Comparison of ENCODE assay signal across 28 cellular contexts in genomic region chr2:189367343-189367742, GRCh38.
"Had no signal": no experiment of that assay in that cellular context is flagged by ENCODE, and none has a peak within 500 bp of the region (broad histone marks: within the 10 kb centered on the region; RNA-seq: fewer than 3 reads in every experiment).

No MANE protein-coding gene starts in this region.

- H2AFZ ChIP-seq: parathyroid adenoma had no signal

- H3K4me1 Mint-ChIP-seq: immature natural killer cell; naive B cell; stimulated activated memory B cell treated with anti-CD40 and anti-IgM and Interleukin-4, amounts not matched to agents 10 μg/mL and 1 μg/mL and 100 μg/mL, for 72 hours had no signal

- H3K4me1 ChIP-seq: left lung, lower lobe of right lung, parathyroid adenoma, psoas muscle, right atrium auricular region, right lobe of liver, transverse colon, upper lobe of left lung, vagina had no signal

- H3K36me3 Mint-ChIP-seq: immature natural killer cell; mesothelial cell of epicardium; naive B cell; natural killer cell treated with Interleukin-12 subunit alpha and Interleukin-12 subunit beta and Interleukin-15 and Interleukin-18, amount 100 ng/mL, for 72 hours; stimulated activated memory B cell treated with anti-CD40 and anti-IgM and Interleukin-4, amounts not matched to agents 10 μg/mL and 1 μg/mL and 100 μg/mL, for 72 hours had no signal

- H3K4me3 ChIP-seq: left lung, lower lobe of right lung, psoas muscle, right atrium auricular region, right lobe of liver, smooth muscle cell, transverse colon, upper lobe of left lung, vagina had no signal

- FAIRE-seq: islet of Langerhans, kidney had no signal

- H3K9ac ChIP-seq: parathyroid adenoma had no signal

- H3K27me3 Mint-ChIP-seq: natural killer cell treated with Interleukin-12 subunit alpha and Interleukin-12 subunit beta and Interleukin-15 and Interleukin-18, amount 100 ng/mL, for 72 hours; stimulated activated memory B cell treated with anti-CD40 and anti-IgM and Interleukin-4, amounts not matched to agents 10 μg/mL and 1 μg/mL and 100 μg/mL, for 72 hours; stimulated activated naive CD8-positive, alpha-beta T cell treated with anti-CD3 and anti-CD28 coated beads, Interleukin-15, amount 100 ng/mL, for 72 hours had no signal

- H3K27ac Mint-ChIP-seq: immature natural killer cell; naive B cell; natural killer cell treated with Interleukin-12 subunit alpha and Interleukin-12 subunit beta and Interleukin-15 and Interleukin-18, amount 100 ng/mL, for 72 hours; stimulated activated memory B cell treated with anti-CD40 and anti-IgM and Interleukin-4, amounts not matched to agents 10 μg/mL and 1 μg/mL and 100 μg/mL, for 72 hours; stimulated activated naive CD8-positive, alpha-beta T cell treated with anti-CD3 and anti-CD28 coated beads, Interleukin-15, amount 100 ng/mL, for 72 hours had no signal

- H3K9me3 ChIP-seq: left lung, lower lobe of right lung, psoas muscle, right atrium auricular region, right lobe of liver, transverse colon, upper lobe of left lung, vagina had no signal

- ATAC-seq: left colon; left lung; lower lobe of right lung; natural killer cell treated with Interleukin-12 subunit alpha and Interleukin-12 subunit beta and Interleukin-15 and Interleukin-18, amount 100 ng/mL, for 72 hours; psoas muscle; stimulated activated memory B cell treated with anti-CD40 and anti-IgM and Interleukin-4, amounts not matched to agents 10 μg/mL and 1 μg/mL and 100 μg/mL, for 72 hours; stimulated activated naive CD8-positive, alpha-beta T cell treated with anti-CD3 and anti-CD28 coated beads, Interleukin-15, amount 100 ng/mL, for 72 hours had no signal

- H3K4me3 Mint-ChIP-seq: immature natural killer cell; mesothelial cell of epicardium; naive B cell; natural killer cell treated with Interleukin-12 subunit alpha and Interleukin-12 subunit beta and Interleukin-15 and Interleukin-18, amount 100 ng/mL, for 72 hours; stimulated activated memory B cell treated with anti-CD40 and anti-IgM and Interleukin-4, amounts not matched to agents 10 μg/mL and 1 μg/mL and 100 μg/mL, for 72 hours; stimulated activated naive CD8-positive, alpha-beta T cell treated with anti-CD3 and anti-CD28 coated beads, Interleukin-15, amount 100 ng/mL, for 72 hours had no signal

- DNase-seq: hypothalamus; immature natural killer cell; kidney; left colon; left lung; lower lobe of right lung; mammary epithelial cell; mesendoderm; naive B cell; psoas muscle; right lobe of liver; stimulated activated CD4-positive, alpha-beta T cell treated with anti-CD3 and anti-CD28 coated beads, Interleukin-1b, Interleukin-23, amount 100 ng/mL, for 48 hours; stimulated activated CD4-positive, alpha-beta T cell treated with anti-CD3 and anti-CD28 coated beads, Interleukin-2, amount 100 ng/mL, for 48 hours; stimulated activated CD4-positive, alpha-beta T cell treated with anti-CD3 and anti-CD28 coated beads, Interleukin-4, amount 100 ng/mL, for 4 hours; stimulated activated CD8-positive, alpha-beta memory T cell treated with anti-CD3 and anti-CD28 coated beads, Interleukin-4, amount 100 ng/mL, for 48 hours; stimulated activated naive CD4-positive, alpha-beta T cell treated with Interleukin-2 at 50 U/mL for 16 hours; stimulated activated naive CD8-positive, alpha-beta T cell treated with anti-CD3 and anti-CD28 coated beads, Interleukin-15, amount 100 ng/mL, for 72 hours; substantia nigra; transverse colon; upper lobe of left lung had no signal

- H3K79me2 ChIP-seq: parathyroid adenoma had no signal

- H3K36me3 ChIP-seq: left lung, lower lobe of right lung, right atrium auricular region, right lobe of liver, transverse colon, upper lobe of left lung, vagina had no signal

- H3K4me2 ChIP-seq: smooth muscle cell had no signal

- H3K9me3 Mint-ChIP-seq: immature natural killer cell; naive B cell; natural killer cell treated with Interleukin-12 subunit alpha and Interleukin-12 subunit beta and Interleukin-15 and Interleukin-18, amount 100 ng/mL, for 72 hours; stimulated activated memory B cell treated with anti-CD40 and anti-IgM and Interleukin-4, amounts not matched to agents 10 μg/mL and 1 μg/mL and 100 μg/mL, for 72 hours; stimulated activated naive CD8-positive, alpha-beta T cell treated with anti-CD3 and anti-CD28 coated beads, Interleukin-15, amount 100 ng/mL, for 72 hours had no signal

- H3K27me3 ChIP-seq: left lung, right atrium auricular region, right lobe of liver, transverse colon, upper lobe of left lung, vagina had no signal

- H3K27ac ChIP-seq: left lung, lower lobe of right lung, parathyroid adenoma, psoas muscle, right atrium auricular region, right lobe of liver, transverse colon, upper lobe of left lung, vagina had no signal
